In the genomic region with DNA sequence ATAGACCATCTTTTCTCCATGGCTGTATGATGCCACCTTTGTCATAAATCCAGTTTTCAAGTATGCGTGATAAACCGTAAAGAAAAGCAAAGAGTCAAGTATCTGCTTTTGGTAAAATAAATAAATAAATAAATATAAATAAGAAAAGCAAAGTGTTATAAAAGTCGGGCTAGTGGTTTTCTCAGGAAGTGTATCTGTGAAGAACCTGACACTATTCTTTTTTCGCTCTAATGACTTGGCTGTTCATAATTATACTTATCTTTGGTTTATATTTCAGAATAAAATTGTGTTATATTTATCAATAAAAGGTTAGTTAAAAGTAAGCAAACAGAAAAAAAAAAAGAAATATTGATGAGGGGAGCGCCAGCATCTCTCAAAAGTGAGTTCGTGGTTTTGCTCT, we compare ENCODE assay signal across 8 cellular contexts. TPM values are rescaled to one million over a fixed set of nuclear protein-coding genes. Genes with fewer than 3 reads are reported as not detected.
DNase-seq lines count a peak whose midpoint lies in the region; ATAC-seq and TF ChIP-seq lines count a peak whose summit lies in the region.

No MANE protein-coding gene starts in this region.

- no peaks in the 10 kb centered on the region for H3K9me2 ChIP-seq in PC-3 (replicated peaks; ENCODE audit: low read length)

- H3K36me3 ChIP-seq in CD4-positive, CD25-positive, alpha-beta regulatory T cell (ENCODE audit: control insufficient read depth, insufficient read depth, low read length) = no peaks in the 10 kb centered on the region
- no peaks in the 10 kb centered on the region; the same call in 1 of the 2 replicates for H3K36me3 ChIP-seq in PC-3 (ENCODE audit: low read depth, low read length)
- H3K36me3 ChIP-seq in neuronal stem cell (replicated peaks in 1 of 2; ENCODE audit: control insufficient read depth in 2 of 2, insufficient read depth in 2 of 2, low read length in 2 of 2) = no peaks in the 10 kb centered on the region

- BruUV-seq in PC-3 (replicated peaks; lab: Mats Ljungman, UMichigan) = TSS peak; percentile 81

- no peaks in the 10 kb centered on the region for H3K27me3 ChIP-seq in CD4-positive, CD25-positive, alpha-beta regulatory T cell (ENCODE audit: control insufficient read depth, insufficient read depth, low read length)
- H3K27me3 ChIP-seq in PC-3 (ENCODE audit: low read length) (no peaks in the 10 kb centered on the region), neuronal stem cell (ENCODE audit: control insufficient read depth in 3 of 3, insufficient read depth in 3 of 3, low read depth in 1 of 3, low read length in 3 of 3) (no peaks in the 10 kb centered on the region)

- TF ChIP-seq CTCF in PC-3 (conservative IDR thresholded peaks at IDR 0.05; ENCODE audit: low read depth, low read length) (no peak), endothelial cell (IDR thresholded peaks at IDR 0.05; ENCODE audit: unreplicated experiment) (no peak)

- no peak for ATAC-seq in CD4-positive, CD25-positive, alpha-beta regulatory T cell (ENCODE audit: low read depth in 2 of 2)
- no peak for ATAC-seq in PC-3
- no peak for ATAC-seq in activated CD4-positive, CD25-positive, alpha-beta regulatory T cell treated with anti-CD3 and anti-CD28 coated beads, Interleukin-2, amount 50 U/mL, for 24 hours

- H3K4ac ChIP-seq in neuronal stem cell (ENCODE audit: low read length) = no peak overlapping the region

- peaks cover 15% of the 10 kb centered on the region for H3K4me1 ChIP-seq in CD4-positive, CD25-positive, alpha-beta regulatory T cell (ENCODE audit: control insufficient read depth, insufficient read depth, low read length, poor library complexity, severe bottlenecking)
- no peaks in the 10 kb centered on the region for H3K4me1 ChIP-seq in PC-3 (ENCODE audit: insufficient read depth, low read length)
- H3K4me1 ChIP-seq in neuronal stem cell (ENCODE audit: control insufficient read depth in 2 of 2, insufficient read depth in 1 of 2, low read depth in 1 of 2, low read length in 2 of 2) = peaks cover 0 to 6% of the 10 kb centered on the region in 2 donors

- peaks cover 29% of the 10 kb centered on the region for H3K36me3 Mint-ChIP-seq in CD4-positive, CD25-positive, alpha-beta regulatory T cell
- peaks cover 40% of the 10 kb centered on the region for H3K36me3 Mint-ChIP-seq in endothelial cell (ENCODE audit: low read depth, unreplicated experiment)

- peak overlapping the region; percentile 67; the same call in 1 of the 2 replicates for H3K9ac ChIP-seq in PC-3 (ENCODE audit: low read length)
- no peak overlapping the region for H3K9ac ChIP-seq in neuronal stem cell (ENCODE audit: low read depth, low read length, poor library complexity)

- H2BK12ac ChIP-seq in neuronal stem cell (ENCODE audit: low read length) = no peak overlapping the region

- no peak overlapping the region for H4K8ac ChIP-seq in neuronal stem cell (ENCODE audit: low read depth, low read length)

- peak overlapping the region; percentile 55 for H3K27ac ChIP-seq in CD4-positive, CD25-positive, alpha-beta regulatory T cell (ENCODE audit: insufficient read depth, low read length, poor library complexity, severe bottlenecking)
- no peak overlapping the region for H3K27ac ChIP-seq in PC-3 (ENCODE audit: low read length)
- no peak overlapping the region for H3K27ac ChIP-seq in neuronal stem cell (replicated peaks; ENCODE audit: low read length)

- H2BK15ac ChIP-seq in neuronal stem cell (ENCODE audit: low read length) = peak overlapping the region; percentile 94

- H2BK5ac ChIP-seq in neuronal stem cell (ENCODE audit: low read length) = no peak overlapping the region

- POLR2A ChIA-PET in PC-3 (lab: Charles Lee; ENCODE audit: unreplicated experiment) = no interaction called here

- H2AFZ ChIP-seq in PC-3 (ENCODE audit: low read length) = peak overlapping the region; percentile 95
- H2AFZ ChIP-seq in neuronal stem cell (ENCODE audit: low read length) = peak overlapping the region; percentile 98

- H3K27ac Mint-ChIP-seq in CD4-positive, CD25-positive, alpha-beta regulatory T cell = peak overlapping the region in 2 of 3 donors; percentile 88 to 90
- H3K27ac Mint-ChIP-seq in endothelial cell (ENCODE audit: unreplicated experiment) = no peak overlapping the region

- H3K23ac ChIP-seq in neuronal stem cell (ENCODE audit: low read depth, low read length, poor library complexity) = no peak overlapping the region

- H3K4me3 Mint-ChIP-seq in CD4-positive, CD25-positive, alpha-beta regulatory T cell = peak overlapping the region; percentile 88 to 92 (median 90)
- peak overlapping the region; percentile 83 for H3K4me3 Mint-ChIP-seq in endothelial cell (ENCODE audit: unreplicated experiment)

- H2BK120ac ChIP-seq in neuronal stem cell (ENCODE audit: low read depth, low read length) = no peak overlapping the region

- CTCF ChIA-PET in PC-3 (lab: Charles Lee) = no interaction called here

- H3K4me2 ChIP-seq in PC-3 (ENCODE audit: low read length) (peak overlapping the region; percentile 80), neuronal stem cell (ENCODE audit: insufficient read depth, low read length, poor library complexity, severe bottlenecking) (peak overlapping the region; percentile 81)

- H3K4me3 ChIP-seq in CD4-positive, CD25-positive, alpha-beta regulatory T cell (ENCODE audit: low read depth, low read length) = peak overlapping the region; percentile 81
- H3K4me3 ChIP-seq in PC-3 (ENCODE audit: low read length) (peak overlapping the region; percentile 66), neuronal stem cell (ENCODE audit: low read length in 2 of 2) (peak overlapping the region; percentile 59 to 81)

- no peaks in the 10 kb centered on the region for H3F3A ChIP-seq in PC-3 (ENCODE audit: low read length, unreplicated experiment)

- H3K14ac ChIP-seq in neuronal stem cell (ENCODE audit: low read length) = no peak overlapping the region

- no peaks in the 10 kb centered on the region for H3K27me3 Mint-ChIP-seq in CD4-positive, CD25-positive, alpha-beta regulatory T cell
- H3K27me3 Mint-ChIP-seq in endothelial cell (ENCODE audit: unreplicated experiment) = peaks cover 3% of the 10 kb centered on the region

- no peak overlapping the region for H2AK5ac ChIP-seq in neuronal stem cell (ENCODE audit: low read depth, low read length)

- H4K20me1 ChIP-seq in PC-3 (ENCODE audit: low read length) = no peaks in the 10 kb centered on the region

- DNase-seq in CD4-positive, CD25-positive, alpha-beta regulatory T cell = no peak
- DNase-seq in PC-3 (no peak), endothelial cell (ENCODE audit: low spot score) (no peak), neuronal stem cell (ENCODE audit: low spot score) (no peak), globus pallidus (ENCODE audit: low spot score) (no peak), HK-2 (ENCODE audit: unreplicated experiment) (no peak)
- DNase-seq in stimulated activated CD4-positive, alpha-beta T cell treated with anti-CD3 and anti-CD28 coated beads, Interleukin-2, amount 100 ng/mL, for 48 hours = no peak

- H3K18ac ChIP-seq in neuronal stem cell (ENCODE audit: low read length) = no peak overlapping the region

- no peaks in the 10 kb centered on the region for H3K79me2 ChIP-seq in PC-3 (ENCODE audit: low read length)

- H3K9me3 Mint-ChIP-seq in CD4-positive, CD25-positive, alpha-beta regulatory T cell = peaks cover 0 to 37% (median 20%) of the 10 kb centered on the region in 7 donors
- peaks cover 6% of the 10 kb centered on the region for H3K9me3 Mint-ChIP-seq in endothelial cell (ENCODE audit: unreplicated experiment)

- peaks cover 8 to 22% (median 9%) of the 10 kb centered on the region in 4 donors for H3K4me1 Mint-ChIP-seq in CD4-positive, CD25-positive, alpha-beta regulatory T cell
- H3K4me1 Mint-ChIP-seq in endothelial cell (ENCODE audit: unreplicated experiment) = peaks cover 8% of the 10 kb centered on the region

- intact Hi-C loops in PC-3 (cut with micrococcal nuclease) = no loop called here

- peaks cover 21 to 39% of the 10 kb centered on the region in 2 experiments for H3K9me3 ChIP-seq in CD4-positive, CD25-positive, alpha-beta regulatory T cell (ENCODE audit: control insufficient read depth in 2 of 2, low read length in 2 of 2)
- H3K9me3 ChIP-seq in PC-3 (ENCODE audit: low read length) (peaks cover 12% of the 10 kb centered on the region), neuronal stem cell (replicated peaks in 1 of 2; ENCODE audit: control insufficient read depth in 2 of 2, insufficient read depth in 1 of 2, low read depth in 1 of 2, low read length in 2 of 2) (peaks cover 5 to 42% of the 10 kb centered on the region in 2 donors)

- no peak overlapping the region for H4K91ac ChIP-seq in neuronal stem cell (ENCODE audit: low read depth, low read length, poor library complexity)

- no peaks in the 10 kb centered on the region for H3K79me1 ChIP-seq in neuronal stem cell (ENCODE audit: low read depth, low read length)

- WGBS in neuronal stem cell (ENCODE audit: extremely low coverage in 2 of 2, insufficient read length in 2 of 2, insufficient replicate concordance in 1 of 2), 2 donors = no CpG with 5 or more reads among the region's 6 CpGs

RNA-seq across cellular contexts. Expression of gene EXO5, which starts 0.6 kb away (rescaled TPM):
- total RNA-seq in CD4-positive, CD25-positive, alpha-beta regulatory T cell = 7.2 TPM
- polyA plus RNA-seq in CD4-positive, CD25-positive, alpha-beta regulatory T cell = 1 to 10 TPM; 4.0 to 8.7 (median 7.7) TPM
- total RNA-seq in PC-3 (2014; rRNA removed) = 6.3 and 7.4 TPM in 2 replicates
- total RNA-seq in endothelial cell (ENCODE audit: unreplicated experiment) = 14.8 TPM
- 3.6 TPM for polyA plus RNA-seq in neuronal stem cell (2013, experiment 1 of 2)
- polyA plus RNA-seq in neuronal stem cell (2013, experiment 2 of 2) = 3.9 TPM

RNA-seq across cellular contexts. Expression of gene ZNF684, which starts 23.5 kb away (rescaled TPM):
- 5.3 TPM for total RNA-seq in CD4-positive, CD25-positive, alpha-beta regulatory T cell
- 1 to 10 TPM; 5.3 to 6.0 (median 5.7) TPM for polyA plus RNA-seq in CD4-positive, CD25-positive, alpha-beta regulatory T cell
- total RNA-seq in PC-3 (2014; rRNA removed) (2.1 and 6.0 TPM in 2 replicates), endothelial cell (ENCODE audit: unreplicated experiment) (4.3 TPM)
- polyA plus RNA-seq in neuronal stem cell (2013, experiment 1 of 2) = 4.4 TPM
- 4.5 TPM for polyA plus RNA-seq in neuronal stem cell (2013, experiment 2 of 2)

RNA-seq across cellular contexts. Expression of gene ZFP69, which starts 30.9 kb away (rescaled TPM):
- 3.3 TPM for total RNA-seq in CD4-positive, CD25-positive, alpha-beta regulatory T cell
- 1 to 10 TPM; 3.7 to 6.9 (median 4.2) TPM for polyA plus RNA-seq in CD4-positive, CD25-positive, alpha-beta regulatory T cell
- total RNA-seq in PC-3 (2014; rRNA removed) = 0.15 TPM in 1 of 2 replicates, not detected in the other
- total RNA-seq in endothelial cell (ENCODE audit: unreplicated experiment) = 3.3 TPM
- polyA plus RNA-seq in neuronal stem cell (2013, experiment 1 of 2) = 3.7 TPM
- 4.4 TPM for polyA plus RNA-seq in neuronal stem cell (2013, experiment 2 of 2)

RNA-seq across cellular contexts. Expression of gene ZFP69B, which starts 57.7 kb away (rescaled TPM):
- total RNA-seq in CD4-positive, CD25-positive, alpha-beta regulatory T cell = 2.1 TPM
- 1 to 10 TPM; 1.3 to 2.6 (median 1.8) TPM for polyA plus RNA-seq in CD4-positive, CD25-positive, alpha-beta regulatory T cell
- total RNA-seq in PC-3 (2014; rRNA removed) (2.5 and 3.0 TPM in 2 replicates), endothelial cell (ENCODE audit: unreplicated experiment) (4.0 TPM)
- 5.8 TPM for polyA plus RNA-seq in neuronal stem cell (2013, experiment 1 of 2)
- 5.6 TPM for polyA plus RNA-seq in neuronal stem cell (2013, experiment 2 of 2)
